ENCODE assay signal across 17 cellular contexts in genomic region chr1:169087876-169088275, GRCh38. TPM values are rescaled to one million over a fixed set of nuclear protein-coding genes. Genes with fewer than 3 reads are reported as not detected.
DNase-seq lines count a peak whose midpoint lies in the region; ATAC-seq lines count a peak whose summit lies in the region.
"Had no signal": no experiment of that assay in that cellular context is flagged by ENCODE, and none has a peak within 500 bp of the region (broad histone marks: within the 10 kb centered on the region; RNA-seq: fewer than 3 reads in every experiment).

No MANE protein-coding gene starts in this region.

- H3K27ac Mint-ChIP-seq in T-helper 17 cell, result peak overlapping the region; percentile 89
- H3K27ac Mint-ChIP-seq in naive thymus-derived CD4-positive, alpha-beta T cell, result no peak overlapping the region
- H3K27ac Mint-ChIP-seq in CD8-positive, alpha-beta memory T cell, result peak overlapping the region in 1 of 8 donors; percentile 29

- peaks cover 0 to 12% (median 0%) of the 10 kb centered on the region in 11 donors for H3K9me3 Mint-ChIP-seq in naive thymus-derived CD4-positive, alpha-beta T cell
- H3K9me3 Mint-ChIP-seq in CD8-positive, alpha-beta memory T cell, result no peaks in the 10 kb centered on the region
- H3K9me3 Mint-ChIP-seq: IgD-negative memory B cell had no signal

- POLR2A ChIA-PET in naive thymus-derived CD4-positive, alpha-beta T cell (lab: Charles Lee), result no interaction called here
- POLR2A ChIA-PET in CD8-positive, alpha-beta memory T cell (lab: Charles Lee), result no interaction called here

- H3K27ac ChIP-seq in cingulate gyrus (ENCODE audit: low read depth, low read length) (peak overlapping the region; percentile 78), mesenchymal stem cell (ENCODE audit: low read length, poor library complexity, severe bottlenecking) (no peak overlapping the region), substantia nigra (ENCODE audit: low read depth, low read length, poor library complexity, severe bottlenecking) (peak overlapping the region; percentile 85)
- H3K27ac ChIP-seq in naive thymus-derived CD4-positive, alpha-beta T cell (ENCODE audit: low read depth, low read length), result no peak overlapping the region
- no peak overlapping the region for H3K27ac ChIP-seq in CD8-positive, alpha-beta memory T cell (ENCODE audit: low read depth, low read length)
- H3K27ac ChIP-seq: GM23248, SJCRH30 had no signal

- no peak overlapping the region for H2BK5ac ChIP-seq in mesenchymal stem cell (ENCODE audit: low read depth, low read length, poor library complexity, severe bottlenecking)

- H2AFZ ChIP-seq in mesenchymal stem cell (ENCODE audit: low read depth, low read length), result no peak overlapping the region
- H2AFZ ChIP-seq: GM23248 had no signal

- H3K4me1 ChIP-seq in mesenchymal stem cell (ENCODE audit: control insufficient read depth, insufficient read depth, low read depth, low read length), result peaks cover 2% of the 10 kb centered on the region
- peaks cover 0 to 6% of the 10 kb centered on the region in 2 donors for H3K4me1 ChIP-seq in naive thymus-derived CD4-positive, alpha-beta T cell (ENCODE audit: control insufficient read depth in 2 of 2, insufficient read depth in 2 of 2, low read length in 2 of 2)
- no peaks in the 10 kb centered on the region for H3K4me1 ChIP-seq in CD8-positive, alpha-beta memory T cell (ENCODE audit: insufficient read depth, low read length)
- H3K4me1 ChIP-seq: HAP-1, SJCRH30 had no signal

- H3K9ac ChIP-seq in mesenchymal stem cell (ENCODE audit: low read length), result no peak overlapping the region
- H3K9ac ChIP-seq: GM23248 had no signal

- H3K18ac ChIP-seq in mesenchymal stem cell (ENCODE audit: low read depth in 1 of 2, low read length in 2 of 2), result no peak overlapping the region

- H3K27me3 Mint-ChIP-seq in T-helper 17 cell, result peaks cover 6% of the 10 kb centered on the region
- H3K27me3 Mint-ChIP-seq in naive thymus-derived CD4-positive, alpha-beta T cell, result peaks cover 0 to 7% (median 0%) of the 10 kb centered on the region in 5 donors
- peaks cover 6% of the 10 kb centered on the region in 2 donors for H3K27me3 Mint-ChIP-seq in CD8-positive, alpha-beta memory T cell
- H3K27me3 Mint-ChIP-seq: CD4-positive, CD25-positive, alpha-beta regulatory T cell had no signal

- no peak overlapping the region for H3K4ac ChIP-seq in mesenchymal stem cell (ENCODE audit: low read depth in 1 of 2, low read length in 2 of 2)

- no peak overlapping the region for H2BK12ac ChIP-seq in mesenchymal stem cell (ENCODE audit: low read length in 2 of 2)

- H3K4me3 Mint-ChIP-seq in T-helper 17 cell, result no peak overlapping the region
- H3K4me3 Mint-ChIP-seq in naive thymus-derived CD4-positive, alpha-beta T cell, result no peak overlapping the region
- H3K4me3 Mint-ChIP-seq in CD8-positive, alpha-beta memory T cell, result no peak overlapping the region
- H3K4me3 Mint-ChIP-seq: CD4-positive, CD25-positive, alpha-beta regulatory T cell had no signal

- no peak overlapping the region for H4K8ac ChIP-seq in mesenchymal stem cell (ENCODE audit: low read length)

- H3K9me3 ChIP-seq in T-helper 17 cell (ENCODE audit: control insufficient read depth, low read length, poor library complexity, severe bottlenecking) (no peaks in the 10 kb centered on the region), mesenchymal stem cell (ENCODE audit: control insufficient read depth, low read length) (no peaks in the 10 kb centered on the region)
- H3K9me3 ChIP-seq in naive thymus-derived CD4-positive, alpha-beta T cell (ENCODE audit: control insufficient read depth in 2 of 3, low read length in 3 of 3), result no peaks in the 10 kb centered on the region
- H3K9me3 ChIP-seq in CD8-positive, alpha-beta memory T cell (ENCODE audit: low read length), result no peaks in the 10 kb centered on the region
- H3K9me3 ChIP-seq: HAP-1, SJCRH30 had no signal

- H3K27me3 ChIP-seq in mesenchymal stem cell (ENCODE audit: control insufficient read depth in 1 of 2, insufficient read depth in 1 of 2, low read length in 2 of 2), result peaks cover 0 to 2% of the 10 kb centered on the region in 2 experiments
- no peaks in the 10 kb centered on the region for H3K27me3 ChIP-seq in naive thymus-derived CD4-positive, alpha-beta T cell (ENCODE audit: control insufficient read depth in 2 of 2, insufficient read depth in 2 of 2, low read length in 2 of 2)
- H3K27me3 ChIP-seq in CD8-positive, alpha-beta memory T cell (ENCODE audit: insufficient read depth, low read length, poor library complexity, severe bottlenecking), result no peaks in the 10 kb centered on the region
- H3K27me3 ChIP-seq: SJCRH30 had no signal

- peaks cover 30% of the 10 kb centered on the region for H3K4me1 Mint-ChIP-seq in T-helper 17 cell
- peaks cover 0 to 17% (median 8%) of the 10 kb centered on the region in 7 donors for H3K4me1 Mint-ChIP-seq in naive thymus-derived CD4-positive, alpha-beta T cell
- peaks cover 11 to 24% (median 18%) of the 10 kb centered on the region in 3 donors for H3K4me1 Mint-ChIP-seq in CD8-positive, alpha-beta memory T cell

- H2AK5ac ChIP-seq in mesenchymal stem cell (ENCODE audit: low read length, severe bottlenecking), result no peak overlapping the region

- DNase-seq in T-helper 17 cell (no peak), mesenchymal stem cell (peak; percentile 23), substantia nigra (lab: John Stamatoyannopoulos, UW) (no peak)
- DNase-seq in activated naive CD4-positive, alpha-beta T cell (lab: John Stamatoyannopoulos, UW), result no peak
- DNase-seq in naive thymus-derived CD4-positive, alpha-beta T cell, result no peak
- DNase-seq in CD8-positive, alpha-beta memory T cell, result no peak
- DNase-seq: CD4-positive, CD25-positive, alpha-beta regulatory T cell; DND-41; GM23248; Karpas-422; NCI-H1694; NCI-H2171 treated with DMSO at 0.1 percent for 48 hours; NCI-H446; SJCRH30 had no signal

- H4K91ac ChIP-seq in mesenchymal stem cell (ENCODE audit: low read length), result no peak overlapping the region

- no peak overlapping the region for H3K4me2 ChIP-seq in mesenchymal stem cell (ENCODE audit: low read length, poor library complexity, severe bottlenecking)

- no peaks in the 10 kb centered on the region for H3K36me3 ChIP-seq in mesenchymal stem cell (ENCODE audit: control insufficient read depth in 1 of 2, insufficient read depth in 2 of 2, low read depth in 1 of 2, low read length in 2 of 2)
- no peaks in the 10 kb centered on the region for H3K36me3 ChIP-seq in naive thymus-derived CD4-positive, alpha-beta T cell (ENCODE audit: control insufficient read depth in 2 of 3, insufficient read depth in 3 of 3, low read length in 3 of 3)
- no peaks in the 10 kb centered on the region for H3K36me3 ChIP-seq in CD8-positive, alpha-beta memory T cell (ENCODE audit: insufficient read depth, low read length)
- H3K36me3 ChIP-seq: HAP-1, SJCRH30 had no signal

- no peak overlapping the region for H2BK15ac ChIP-seq in mesenchymal stem cell (ENCODE audit: low read depth, poor library complexity, severe bottlenecking)

- H3K23ac ChIP-seq in mesenchymal stem cell (ENCODE audit: low read length in 2 of 2), result no peak overlapping the region

- ATAC-seq in T-helper 17 cell, result no peak
- no peak for ATAC-seq in naive thymus-derived CD4-positive, alpha-beta T cell

- intact Hi-C loops in naive thymus-derived CD4-positive, alpha-beta T cell (cut with micrococcal nuclease), result loop anchor here in 1 of 2 donors (5.0 kb wide), 1 partner anchor 46 kb away; no protein-coding TSS in a partner anchor

- no peak overlapping the region for H2BK120ac ChIP-seq in mesenchymal stem cell (ENCODE audit: low read depth, low read length)

- 100% methylated on average over 3 of the region's 4 CpGs for WGBS in mesenchymal stem cell

- H3K36me3 Mint-ChIP-seq in T-helper 17 cell (ENCODE audit: low read depth), result no peaks in the 10 kb centered on the region
- H3K36me3 Mint-ChIP-seq in naive thymus-derived CD4-positive, alpha-beta T cell, result no peaks in the 10 kb centered on the region
- H3K36me3 Mint-ChIP-seq in CD8-positive, alpha-beta memory T cell, result no peaks in the 10 kb centered on the region
- H3K36me3 Mint-ChIP-seq: CD4-positive, CD25-positive, alpha-beta regulatory T cell had no signal

- no peak overlapping the region for H3K14ac ChIP-seq in mesenchymal stem cell (ENCODE audit: low read length in 2 of 2)

- no peak overlapping the region for H3K4me3 ChIP-seq in mesenchymal stem cell (ENCODE audit: insufficient read depth in 1 of 2, low read depth in 1 of 2, low read length in 2 of 2)
- H3K4me3 ChIP-seq in naive thymus-derived CD4-positive, alpha-beta T cell (ENCODE audit: low read length), result no peak overlapping the region
- no peak overlapping the region for H3K4me3 ChIP-seq in CD8-positive, alpha-beta memory T cell (ENCODE audit: low read length)
- H3K4me3 ChIP-seq: GM23248, HAP-1, SJCRH30 had no signal

- CTCF ChIA-PET in naive thymus-derived CD4-positive, alpha-beta T cell (lab: Charles Lee), result no interaction called here
- CTCF ChIA-PET in CD8-positive, alpha-beta memory T cell (lab: Charles Lee), result interaction anchor here (1.2 kb wide), 1 partner anchor 647 kb away, joined by 3 read pairs; no protein-coding TSS in a partner anchor

- H3K79me1 ChIP-seq in mesenchymal stem cell (replicated peaks; ENCODE audit: low read length, poor library complexity, severe bottlenecking), result no peaks in the 10 kb centered on the region

RNA-seq across cellular contexts. Expression of gene ATP1B1, which starts 18.6 kb away (rescaled TPM):
- 1 to 10 TPM; 3.5 to 7.1 TPM for total RNA-seq in T-helper 17 cell
- 59.9 TPM for polyA plus RNA-seq in mesenchymal stem cell (2013, experiment 1 of 2)
- 62.4 TPM for polyA plus RNA-seq in mesenchymal stem cell (2013, experiment 2 of 2)
- 10 to 100 TPM in 1 of 5 experiments, 1 to 10 TPM in 4; 1.8 to 10.6 (median 2.3) TPM for total RNA-seq in naive thymus-derived CD4-positive, alpha-beta T cell
- under 1 TPM; 0.54 to 0.66 TPM for polyA plus RNA-seq in naive thymus-derived CD4-positive, alpha-beta T cell
- total RNA-seq in CD8-positive, alpha-beta memory T cell, result 1 to 10 TPM; 3.7 to 4.5 TPM
- 1.7 TPM for polyA plus RNA-seq in CD8-positive, alpha-beta memory T cell

Comparison
In these comparisons a context has a peak if more than half of its experiments do, and no peak if none do; other contexts are left out.
1. H3K27ac ChIP-seq: peak in cingulate gyrus (single experiment) and substantia nigra (single experiment); none in mesenchymal stem cell (single experiment), naive thymus-derived CD4-positive, alpha-beta T cell (single experiment) and CD8-positive, alpha-beta memory T cell (single experiment).